In the genomic region with DNA sequence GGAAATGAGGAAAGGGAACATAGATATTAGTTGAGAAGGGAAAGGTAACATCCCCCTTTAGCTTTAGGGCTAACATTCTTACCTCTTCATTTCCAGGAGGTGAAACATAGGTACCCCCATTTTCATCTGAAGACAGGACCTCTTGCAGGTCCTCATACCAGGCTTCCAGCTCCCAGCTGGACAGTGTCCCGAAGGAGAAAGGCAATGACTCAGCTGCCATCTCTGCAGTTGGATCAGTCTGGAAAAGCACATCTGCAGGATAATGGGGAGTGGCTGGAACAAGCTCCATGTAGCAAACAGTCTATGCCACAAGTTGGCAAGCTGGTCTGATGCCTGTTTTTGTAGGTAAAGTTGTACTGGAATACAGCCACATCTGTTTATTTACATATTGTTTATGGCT, we compare ENCODE assay signal across 9 cellular contexts. TPM values are rescaled to one million over a fixed set of nuclear protein-coding genes. Genes with fewer than 3 reads are reported as not detected.
DNase-seq lines count a peak whose midpoint lies in the region; ATAC-seq and TF ChIP-seq lines count a peak whose summit lies in the region.
"Had no signal": no experiment of that assay in that cellular context is flagged by ENCODE, and none has a peak within 500 bp of the region (broad histone marks: within the 10 kb centered on the region; RNA-seq: fewer than 3 reads in every experiment).

No MANE protein-coding gene starts in this region.

- TF ChIP-seq CTCF in Panc1 (IDR thresholded peaks at IDR 0.05) (no peak), smooth muscle cell (IDR thresholded peaks at IDR 0.05; ENCODE audit: borderline replicate concordance, insufficient read depth, poor library complexity, severe bottlenecking) (no peak)

- H4K20me1 ChIP-seq in smooth muscle cell (ENCODE audit: low read depth), result peaks cover 38% of the 10 kb centered on the region

- H3K4me3 ChIP-seq in Panc1 (ENCODE audit: low read depth in 2 of 2, low read length in 2 of 2), result peak overlapping the region; percentile 88 to 98
- no peak overlapping the region for H3K4me3 ChIP-seq in esophagus (ENCODE audit: low read depth in 1 of 2, low read length in 2 of 2)
- no peak overlapping the region for H3K4me3 ChIP-seq in smooth muscle cell

- peak overlapping the region; percentile 64 for H3K4me3 Mint-ChIP-seq in T-helper 1 cell treated with Interleukin-12 subunit alpha and Interleukin-12 subunit beta and Interleukin-4 antibody, amounts not matched to agents 30 μg/mL and 1 μg/mL, for 36 hours

- H3K27ac Mint-ChIP-seq in T-helper 1 cell treated with Interleukin-12 subunit alpha and Interleukin-12 subunit beta and Interleukin-4 antibody, amounts not matched to agents 30 μg/mL and 1 μg/mL, for 36 hours, result peak overlapping the region; percentile 52

- H3K9me3 Mint-ChIP-seq in T-helper 1 cell treated with Interleukin-12 subunit alpha and Interleukin-12 subunit beta and Interleukin-4 antibody, amounts not matched to agents 30 μg/mL and 1 μg/mL, for 36 hours, result no peaks in the 10 kb centered on the region

- POLR2A ChIA-PET in Panc1 (lab: Charles Lee), result interaction anchor here (0.7 kb wide), 1 partner anchor 474 kb away, joined by 4 read pairs; no protein-coding TSS in a partner anchor

- no peaks in the 10 kb centered on the region for H3K27me3 Mint-ChIP-seq in T-helper 1 cell treated with Interleukin-12 subunit alpha and Interleukin-12 subunit beta and Interleukin-4 antibody, amounts not matched to agents 30 μg/mL and 1 μg/mL, for 36 hours (ENCODE audit: low read depth)

- H3K4me2 ChIP-seq in smooth muscle cell, result no peak overlapping the region

- no peak overlapping the region for H3K9ac ChIP-seq in smooth muscle cell (ENCODE audit: low read depth)

- DNase-seq in T-helper 1 cell (no peak), Panc1 (ENCODE audit: low read depth, low spot score) (peak; percentile 28), smooth muscle cell (lab: John Stamatoyannopoulos, UW; ENCODE audit: unreplicated experiment) (no peak), cerebellar nuclear complex (lab: John Stamatoyannopoulos, UW) (no peak), GDM1 (lab: John Stamatoyannopoulos, UW) (no peak)
- DNase-seq: effector CD4-positive, alpha-beta T cell had no signal

- H3K27me3 ChIP-seq in Panc1 (ENCODE audit: control insufficient read depth, insufficient read depth, low read length), result no peaks in the 10 kb centered on the region
- H3K27me3 ChIP-seq in esophagus (ENCODE audit: control insufficient read depth in 1 of 2, insufficient read depth in 2 of 2, low read length in 2 of 2), result no peaks in the 10 kb centered on the region
- no peaks in the 10 kb centered on the region for H3K27me3 ChIP-seq in smooth muscle cell (ENCODE audit: low read depth)

- no peak overlapping the region for H2AFZ ChIP-seq in smooth muscle cell (ENCODE audit: low read depth)

- H3K27ac ChIP-seq in Panc1 (ENCODE audit: low read length), result peak overlapping the region; percentile 96
- peak overlapping the region; percentile 9 to 64 for H3K27ac ChIP-seq in esophagus (ENCODE audit: low read depth in 2 of 2, low read length in 1 of 2)
- peak overlapping the region; percentile 98 for H3K27ac ChIP-seq in smooth muscle cell (ENCODE audit: low read depth)

- peaks cover 69% of the 10 kb centered on the region for H3F3A ChIP-seq in smooth muscle cell (ENCODE audit: low read depth)

- no peaks in the 10 kb centered on the region for H3K9me3 ChIP-seq in Panc1 (ENCODE audit: control insufficient read depth, insufficient read depth, low read depth, low read length)
- H3K9me3 ChIP-seq in esophagus (ENCODE audit: control insufficient read depth in 2 of 2, insufficient read depth in 1 of 2, low read depth in 1 of 2, low read length in 1 of 2), result no peaks in the 10 kb centered on the region
- H3K9me3 ChIP-seq in smooth muscle cell (replicated peaks; ENCODE audit: low read depth), result no peaks in the 10 kb centered on the region

- CTCF ChIA-PET in Panc1 (lab: Charles Lee), result no interaction called here

- intact Hi-C loops in Panc1 (cut with micrococcal nuclease; ENCODE audit: unreplicated experiment), result no loop called here

- H3K36me3 ChIP-seq in Panc1 (ENCODE audit: control insufficient read depth, insufficient read depth, low read length) (peaks cover 22% of the 10 kb centered on the region), esophagus (ENCODE audit: control insufficient read depth in 2 of 2, insufficient read depth in 2 of 2, low read length in 1 of 2) (peaks cover 23 to 32% of the 10 kb centered on the region in 2 donors), smooth muscle cell (ENCODE audit: low read depth) (peaks cover 5% of the 10 kb centered on the region)

- BruUV-seq in Panc1 (replicated peaks; lab: Mats Ljungman, UMichigan), result no TSS peak

- H3K4me1 Mint-ChIP-seq in T-helper 1 cell treated with Interleukin-12 subunit alpha and Interleukin-12 subunit beta and Interleukin-4 antibody, amounts not matched to agents 30 μg/mL and 1 μg/mL, for 36 hours (ENCODE audit: low read depth), result peaks cover 35% of the 10 kb centered on the region

- no peak for ATAC-seq in Panc1
- no peak for ATAC-seq in HG02870 (IDR thresholded peaks at IDR 0.05; ENCODE audit: unreplicated experiment)

- peaks cover 22% of the 10 kb centered on the region for H3K79me2 ChIP-seq in smooth muscle cell (ENCODE audit: low read depth)

- in situ Hi-C loops in Panc1 (cut with HindIII; ENCODE audit: low pct_unique_long_range_greater_than_20kb, low sequenced_read_pairs), result no loop called here

- H3K36me3 Mint-ChIP-seq in T-helper 1 cell treated with Interleukin-12 subunit alpha and Interleukin-12 subunit beta and Interleukin-4 antibody, amounts not matched to agents 30 μg/mL and 1 μg/mL, for 36 hours (ENCODE audit: low read depth), result peaks cover 62% of the 10 kb centered on the region

- 28 to 33% methylated on average over 1 of the region's 1 CpG for WGBS in esophagus, 2 donors
- 12% methylated on average over 1 of the region's 1 CpG for WGBS in smooth muscle cell (ENCODE audit: low lambda C conversion rate)

- H3K4me1 ChIP-seq in Panc1 (ENCODE audit: control insufficient read depth, insufficient read depth, low read length) (peaks cover 49% of the 10 kb centered on the region), esophagus (ENCODE audit: control insufficient read depth in 2 of 2, insufficient read depth in 2 of 2, low read length in 1 of 2) (peaks cover 0 to 7% of the 10 kb centered on the region in 2 donors), smooth muscle cell (ENCODE audit: low read depth) (peaks cover 24% of the 10 kb centered on the region)

RNA-seq across cellular contexts. Expression of gene DDIT3, which starts 3.1 kb away (rescaled TPM):
- total RNA-seq in Panc1 (2021; ENCODE audit: unreplicated experiment), result 47.2 TPM
- 24.6 TPM for polyA plus RNA-seq in Panc1 (2012; ENCODE audit: insufficient read length)
- polyA plus RNA-seq in esophagus, result 10 to 100 TPM; 19.8 to 30.7 TPM
- 25.8 and 28.4 TPM in 2 replicates for total RNA-seq in smooth muscle cell
- polyA plus RNA-seq in smooth muscle cell, result 27.8 and 43.5 TPM in 2 replicates

RNA-seq across cellular contexts. Expression of gene MBD6, which starts 5.4 kb away (rescaled TPM):
- total RNA-seq in Panc1 (2021; ENCODE audit: unreplicated experiment) (115 TPM), smooth muscle cell (3.7 and 9.1 TPM in 2 replicates)
- polyA plus RNA-seq in Panc1 (2012; ENCODE audit: insufficient read length), result 99.2 TPM
- polyA plus RNA-seq in esophagus (10 to 100 TPM; 14.7 to 35.0 TPM), smooth muscle cell (11.7 and 18.4 TPM in 2 replicates)

RNA-seq across cellular contexts. Expression of gene MARS1, which starts 29.3 kb away (rescaled TPM):
- 291 TPM for total RNA-seq in Panc1 (2021; ENCODE audit: unreplicated experiment)
- polyA plus RNA-seq in Panc1 (2012; ENCODE audit: insufficient read length), result 380 TPM
- polyA plus RNA-seq in esophagus, result 100 to 1,000 TPM in 1 of 2 donors, 10 to 100 TPM in 1; 74.4 to 106 TPM
- total RNA-seq in smooth muscle cell, result 192 and 629 TPM in 2 replicates
- 186 and 187 TPM in 2 replicates for polyA plus RNA-seq in smooth muscle cell

RNA-seq across cellular contexts. Expression of gene DCTN2, which starts 29.8 kb away (rescaled TPM):
- total RNA-seq in Panc1 (2021; ENCODE audit: unreplicated experiment) (97.6 TPM), smooth muscle cell (88.0 and 107 TPM in 2 replicates)
- polyA plus RNA-seq in Panc1 (2012; ENCODE audit: insufficient read length), result 109 TPM
- polyA plus RNA-seq in esophagus (100 to 1,000 TPM in 1 of 2 donors, 10 to 100 TPM in 1; 77.4 to 159 TPM), smooth muscle cell (119 and 127 TPM in 2 replicates)

RNA-seq across cellular contexts. Expression of gene KIF5A, which starts 32.7 kb away (rescaled TPM):
- total RNA-seq in Panc1 (2021; ENCODE audit: unreplicated experiment), result 3.0 TPM
- polyA plus RNA-seq in Panc1 (2012; ENCODE audit: insufficient read length), result 3.1 TPM
- polyA plus RNA-seq in esophagus, result under 1 TPM; 0.12 to 0.24 TPM
- total RNA-seq in smooth muscle cell, result 2.2 and 2.8 TPM in 2 replicates
- 0.34 and 0.53 TPM in 2 replicates for polyA plus RNA-seq in smooth muscle cell

Comparison
In these comparisons a context has a peak if more than half of its experiments do, and no peak if none do; other contexts are left out.
1. H3K27ac ChIP-seq: peak in every context shown above with its lines; median percentile 98 in smooth muscle cell; 96 in Panc1; 36 in esophagus.
2. H3K4me3 ChIP-seq: peak in Panc1 (2 of 2); none in esophagus (0 of 2) and smooth muscle cell (single experiment).
3. RNA of gene MBD6, which starts 5.4 kb away (total RNA-seq): 115 TPM in Panc1 (single experiment); 3.7 to 9.1 TPM in smooth muscle cell; every median in the first group is over 10 times any median in the second.